21 cellular contexts compared by ENCODE assay signal in genomic region chr20:4681441-4681840, GRCh38. TPM values are rescaled to one million over a fixed set of nuclear protein-coding genes. Genes with fewer than 3 reads are reported as not detected.
DNase-seq lines count a peak whose midpoint lies in the region; ATAC-seq and TF ChIP-seq lines count a peak whose summit lies in the region.
"Had no signal": no experiment of that assay in that cellular context is flagged by ENCODE, and none has a peak within 500 bp of the region (broad histone marks: within the 10 kb centered on the region; RNA-seq: fewer than 3 reads in every experiment).

No MANE protein-coding gene starts in this region.

- intact Hi-C loops in transverse colon (cut with DNase I; ENCODE audit: low total_unique reads) = no loop called here
- intact Hi-C loops in CD8-positive, alpha-beta T cell (cut with DNase I, micrococcal nuclease) = no loop called here

- H3K79me2 ChIP-seq in SK-N-SH (ENCODE audit: insufficient read depth) = peaks cover 12% of the 10 kb centered on the region

- H4K20me1 ChIP-seq in SK-N-SH (ENCODE audit: insufficient read depth) = no peaks in the 10 kb centered on the region
- H4K20me1 ChIP-seq: BLaER1 treated with 17β-estradiol and CSF1 and Interleukin-3, amounts not matched to agents 10 nM and 100 nM had no signal

- H3K9ac ChIP-seq in SK-N-SH = no peak overlapping the region
- H3K9ac ChIP-seq: BLaER1 treated with 17β-estradiol and CSF1 and Interleukin-3, amounts not matched to agents 10 nM and 100 nM had no signal

- no peak for TF ChIP-seq POLR2A in transverse colon (IDR thresholded peaks at IDR 0.05)

- H2AFZ ChIP-seq in SK-N-SH (ENCODE audit: low read depth) = peak overlapping the region; percentile 33; the same call in 1 of the 2 replicates
- H2AFZ ChIP-seq: PC-9 had no signal

- POLR2A ChIA-PET in SK-N-SH (lab: Yijun Ruan, JAX) = no interaction called here
- POLR2A ChIA-PET in CD8-positive, alpha-beta T cell (lab: Charles Lee) = interaction anchor here (0.9 kb wide), 1 partner anchor 19 kb away, joined by 3 read pairs; no protein-coding TSS in a partner anchor

- H3K9me2 ChIP-seq in SK-N-SH = no peaks in the 10 kb centered on the region

- H3K4me3 Mint-ChIP-seq in CD8-positive, alpha-beta T cell = no peak overlapping the region

- peaks cover 7% of the 10 kb centered on the region for H3F3A ChIP-seq in SK-N-SH (replicated peaks; ENCODE audit: insufficient read depth)

- no peaks in the 10 kb centered on the region for H3K27me3 Mint-ChIP-seq in CD8-positive, alpha-beta T cell (ENCODE audit: low read depth)

- H3K4me1 ChIP-seq in SK-N-SH (ENCODE audit: control insufficient read depth in 1 of 2, insufficient read depth in 2 of 2, low read depth in 1 of 2, low read length in 1 of 2) = peaks cover 0 to 10% of the 10 kb centered on the region in 2 experiments; a peak in 3 of 4 replicates
- H3K4me1 ChIP-seq in transverse colon = peaks cover 0 to 33% (median 8%) of the 10 kb centered on the region in 4 donors
- H3K4me1 ChIP-seq in CD8-positive, alpha-beta T cell (ENCODE audit: insufficient read depth, low read length) = peaks cover 27% of the 10 kb centered on the region

- no peak overlapping the region for H3K27ac Mint-ChIP-seq in CD8-positive, alpha-beta T cell

- H3K27me3 ChIP-seq in SK-N-SH (ENCODE audit: insufficient read depth) = no peaks in the 10 kb centered on the region
- no peaks in the 10 kb centered on the region for H3K27me3 ChIP-seq in transverse colon
- H3K27me3 ChIP-seq in CD8-positive, alpha-beta T cell (ENCODE audit: insufficient read depth, low read length) = no peaks in the 10 kb centered on the region
- H3K27me3 ChIP-seq: BLaER1 treated with 17β-estradiol and CSF1 and Interleukin-3, amounts not matched to agents 10 nM and 100 nM; stomach had no signal

- no peak overlapping the region for H3K4me2 ChIP-seq in SK-N-SH
- H3K4me2 ChIP-seq: A549, PC-9 had no signal

- in situ Hi-C loops in transverse colon (cut with MboI; ENCODE audit: low pct_ligation_motif_present in 1 of 4, low pct_unique_long_range_greater_than_20kb in 1 of 4, low sequenced_read_pairs in 3 of 4) = no loop called here

- CTCF ChIA-PET in SK-N-SH (lab: Yijun Ruan, JAX) = interaction anchor here (1.0 to 1.2 kb wide), 2 partner anchors 11 to 39 kb away, joined by 3 read pairs; no protein-coding TSS in a partner anchor
- CTCF ChIA-PET in CD8-positive, alpha-beta T cell (lab: Charles Lee) = no interaction called here

- peaks cover 28% of the 10 kb centered on the region for H3K4me1 Mint-ChIP-seq in CD8-positive, alpha-beta T cell (ENCODE audit: low read depth)

- TF ChIP-seq CTCF in SK-N-SH (IDR thresholded peaks at IDR 0.05) (no peak), epithelial cell of esophagus (IDR thresholded peaks at IDR 0.05; ENCODE audit: insufficient read depth, low read depth, low read length, missing control alignments) (no peak), transverse colon (IDR thresholded peaks at IDR 0.05) (no peak)
- no peak for TF ChIP-seq CTCF in CD8-positive, alpha-beta T cell (IDR thresholded peaks at IDR 0.05)

- no peak for TF ChIP-seq EP300 in SK-N-SH (IDR thresholded peaks at IDR 0.05; ENCODE audit: borderline replicate concordance in 1 of 2, low read depth in 1 of 2, low read length in 1 of 2)
- no peak for TF ChIP-seq EP300 in transverse colon (IDR thresholded peaks at IDR 0.05; ENCODE audit: low read depth)

- no peaks in the 10 kb centered on the region for H3K36me3 Mint-ChIP-seq in CD8-positive, alpha-beta T cell

- 66% methylated on average over 6 of the region's 6 CpGs for WGBS in SK-N-SH (ENCODE audit: low lambda C conversion rate)
- 60 to 82% methylated on average over 5 to 6 of the region's 6 CpGs for WGBS in transverse colon (ENCODE audit: low coverage in 1 of 2), 2 donors

- no peak overlapping the region for H3K4me3 ChIP-seq in SK-N-SH (ENCODE audit: low read depth in 2 of 2, low read length in 1 of 2)
- no peak overlapping the region for H3K4me3 ChIP-seq in epithelial cell of esophagus (ENCODE audit: low read length)
- H3K4me3 ChIP-seq in transverse colon = no peak overlapping the region
- H3K4me3 ChIP-seq in CD8-positive, alpha-beta T cell (ENCODE audit: low read depth, low read length) = no peak overlapping the region
- H3K4me3 ChIP-seq: A549; BLaER1 treated with 17β-estradiol and CSF1 and Interleukin-3, amounts not matched to agents 10 nM and 100 nM; PC-9; stomach had no signal

- TF ChIP-seq RAD21 in SK-N-SH (IDR thresholded peaks at IDR 0.05; ENCODE audit: low read length) = no peak

- H3K27ac ChIP-seq in SK-N-SH (ENCODE audit: low read depth in 2 of 2, low read length in 1 of 2) (no peak overlapping the region), transverse colon (peak overlapping the region in 3 of 4 donors; percentile 21 to 39 (median 26))
- H3K27ac ChIP-seq in CD8-positive, alpha-beta T cell (ENCODE audit: low read depth, low read length) = no peak overlapping the region
- H3K27ac ChIP-seq: A549; BLaER1 treated with 17β-estradiol and CSF1 and Interleukin-3, amounts not matched to agents 10 nM and 100 nM; PC-9 had no signal

- H3K9me3 ChIP-seq in SK-N-SH (no peaks in the 10 kb centered on the region), transverse colon (no peaks in the 10 kb centered on the region)
- no peaks in the 10 kb centered on the region for H3K9me3 ChIP-seq in CD8-positive, alpha-beta T cell (ENCODE audit: low read length)
- H3K9me3 ChIP-seq: A549; BLaER1 treated with 17β-estradiol and CSF1 and Interleukin-3, amounts not matched to agents 10 nM and 100 nM; stomach had no signal

- DNase-seq in SK-N-SH (no peak), epithelial cell of esophagus (ENCODE audit: low read depth) (peak; percentile 68), inferior parietal cortex (ENCODE audit: extremely low spot score) (peak; percentile 47), transverse colon (no peak), T-helper 2 cell (no peak)
- DNase-seq in CD8-positive, alpha-beta T cell = no peak
- DNase-seq: GF-D8, NCI-H1417, NCI-H82, PC-9, stomach had no signal

- H3K9me3 Mint-ChIP-seq in CD8-positive, alpha-beta T cell = no peaks in the 10 kb centered on the region

- ATAC-seq in SK-N-SH treated with all-trans-retinoic acid at 6 μM for 48 hours (no peak), GM21528 (IDR thresholded peaks at IDR 0.05; ENCODE audit: low FRiP score, unreplicated experiment) (no peak)
- ATAC-seq in CD8-positive, alpha-beta T cell = no peak
- ATAC-seq: A549; activated CD4-positive, CD25-positive, alpha-beta regulatory T cell treated with anti-CD3 and anti-CD28 coated beads, Interleukin-2, amount 50 U/mL, for 24 hours; esophagus mucosa had no signal

- H3K36me3 ChIP-seq in SK-N-SH (replicated peaks in 1 of 2; ENCODE audit: control insufficient read depth in 1 of 2, insufficient read depth in 2 of 2, low read length in 1 of 2) = no peaks in the 10 kb centered on the region
- H3K36me3 ChIP-seq in transverse colon = no peaks in the 10 kb centered on the region
- no peaks in the 10 kb centered on the region for H3K36me3 ChIP-seq in CD8-positive, alpha-beta T cell (ENCODE audit: insufficient read depth, low read length)
- H3K36me3 ChIP-seq: BLaER1 treated with 17β-estradiol and CSF1 and Interleukin-3, amounts not matched to agents 10 nM and 100 nM; stomach had no signal

TF ChIP-seq in SK-N-SH, 30 proteins besides CTCF, POLR2A, EP300 and RAD21 (continues in another document):
- no peak for TF ChIP-seq RFX5 (IDR thresholded peaks at IDR 0.05; ENCODE audit: low read length)
- TF ChIP-seq, protein P1, sequence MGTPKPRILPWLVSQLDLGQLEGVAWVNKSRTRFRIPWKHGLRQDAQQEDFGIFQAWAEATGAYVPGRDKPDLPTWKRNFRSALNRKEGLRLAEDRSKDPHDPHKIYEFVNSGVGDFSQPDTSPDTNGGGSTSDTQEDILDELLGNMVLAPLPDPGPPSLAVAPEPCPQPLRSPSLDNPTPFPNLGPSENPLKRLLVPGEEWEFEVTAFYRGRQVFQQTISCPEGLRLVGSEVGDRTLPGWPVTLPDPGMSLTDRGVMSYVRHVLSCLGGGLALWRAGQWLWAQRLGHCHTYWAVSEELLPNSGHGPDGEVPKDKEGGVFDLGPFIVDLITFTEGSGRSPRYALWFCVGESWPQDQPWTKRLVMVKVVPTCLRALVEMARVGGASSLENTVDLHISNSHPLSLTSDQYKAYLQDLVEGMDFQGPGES (IDR thresholded peaks at IDR 0.05; ENCODE audit: low read depth, low read length) = no peak
- TF ChIP-seq FOSL2 (IDR thresholded peaks at IDR 0.05; ENCODE audit: borderline replicate concordance, low read depth) = no peak
- TF ChIP-seq RCOR1 (IDR thresholded peaks at IDR 0.05; ENCODE audit: low read length) = no peak
- no peak for TF ChIP-seq FOXJ3 (CRISPR knock-in tag; IDR thresholded peaks at IDR 0.05)
- no peak for TF ChIP-seq SIN3A (IDR thresholded peaks at IDR 0.05; ENCODE audit: borderline replicate concordance, low read depth, low read length)

TF ChIP-seq in SK-N-SH treated with all-trans-retinoic acid at 6 μM for 48 hours, 23 proteins besides CTCF, POLR2A, EP300 and RAD21 (continues in another document):
- TF ChIP-seq RARB (CRISPR knock-in tag; IDR thresholded peaks at IDR 0.05) = no peak
- no peak for TF ChIP-seq SNAI2 (CRISPR knock-in tag; IDR thresholded peaks at IDR 0.05)
- TF ChIP-seq ISL1 (CRISPR knock-in tag; IDR thresholded peaks at IDR 0.05) = no peak
- TF ChIP-seq, protein P2, sequence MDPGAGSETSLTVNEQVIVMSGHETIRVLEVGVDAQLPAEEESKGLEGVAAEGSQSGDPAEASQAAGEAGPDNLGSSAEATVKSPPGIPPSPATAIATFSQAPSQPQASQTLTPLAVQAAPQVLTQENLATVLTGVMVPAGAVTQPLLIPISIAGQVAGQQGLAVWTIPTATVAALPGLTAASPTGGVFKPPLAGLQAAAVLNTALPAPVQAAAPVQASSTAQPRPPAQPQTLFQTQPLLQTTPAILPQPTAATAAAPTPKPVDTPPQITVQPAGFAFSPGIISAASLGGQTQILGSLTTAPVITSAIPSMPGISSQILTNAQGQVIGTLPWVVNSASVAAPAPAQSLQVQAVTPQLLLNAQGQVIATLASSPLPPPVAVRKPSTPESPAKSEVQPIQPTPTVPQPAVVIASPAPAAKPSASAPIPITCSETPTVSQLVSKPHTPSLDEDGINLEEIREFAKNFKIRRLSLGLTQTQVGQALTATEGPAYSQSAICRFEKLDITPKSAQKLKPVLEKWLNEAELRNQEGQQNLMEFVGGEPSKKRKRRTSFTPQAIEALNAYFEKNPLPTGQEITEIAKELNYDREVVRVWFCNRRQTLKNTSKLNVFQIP (CRISPR knock-in tag; IDR thresholded peaks at IDR 0.05; ENCODE audit: borderline replicate concordance, low read depth) = no peak

RNA-seq across cellular contexts. Expression of gene PRNP, which starts 4.8 kb away (rescaled TPM):
- 558 and 669 TPM in 2 replicates for polyA plus RNA-seq in SK-N-SH (2012; rRNA removed)
- 311 and 514 TPM in 2 replicates for polyA plus RNA-seq in SK-N-SH (2012; cell fraction: cytosol; rRNA removed)
- polyA plus RNA-seq in SK-N-SH (2012; cell fraction: nucleus; rRNA removed) = 151 and 328 TPM in 2 replicates
- total RNA-seq in transverse colon = 10 to 100 TPM; 62.3 to 98.1 (median 68.3) TPM
- 100 to 1,000 TPM; 110 to 113 TPM for total RNA-seq in CD8-positive, alpha-beta T cell

RNA-seq across cellular contexts. Expression of gene PRND, which starts 40.3 kb away (rescaled TPM):
- 0.02 TPM in 1 of 2 replicates, not detected in the other for polyA plus RNA-seq in SK-N-SH (2012; rRNA removed)
- polyA plus RNA-seq in SK-N-SH (2012; cell fraction: cytosol; rRNA removed) = 0.01 and 0.03 TPM in 2 replicates
- polyA plus RNA-seq in SK-N-SH (2012; cell fraction: nucleus; rRNA removed) = 0.01 TPM in 1 of 2 replicates, not detected in the other
- total RNA-seq in transverse colon = not detected
- total RNA-seq in CD8-positive, alpha-beta T cell = not detected
- total RNA-seq: activated CD8-positive, alpha-beta memory T cell treated with anti-CD3 and anti-CD28 coated beads for 36 hours; esophagus mucosa; myocyte; PC-9; ureter had no signal
- polyA plus RNA-seq: A549, liver had no signal

Comparison
In these comparisons a context has a peak if more than half of its experiments do, and no peak if none do; other contexts are left out.
1. DNase-seq: peak in epithelial cell of esophagus (single experiment) and inferior parietal cortex (single experiment); none in SK-N-SH (single experiment), transverse colon (single experiment), T-helper 2 cell (0 of 5) and CD8-positive, alpha-beta T cell (0 of 7).
2. H3K27ac ChIP-seq: peak in transverse colon (3 of 4); none in SK-N-SH (0 of 2) and CD8-positive, alpha-beta T cell (single experiment).